10 cellular contexts compared by ENCODE assay signal in genomic region chr4:124019749-124020549, GRCh38.
A peak's percentile ranks its signal among the peaks of the same experiment; 100 is the strongest.
DNase-seq lines count a peak whose midpoint lies in the region; ATAC-seq and TF ChIP-seq lines count a peak whose summit lies in the region.
"Had no signal": no experiment of that assay in that cellular context is flagged by ENCODE, and none has a peak within 500 bp of the region (broad histone marks: within the 10 kb centered on the region; RNA-seq: fewer than 3 reads in every experiment).

No MANE protein-coding gene starts in this region.

- no peak overlapping the region for H3K4me3 ChIP-seq in right atrium auricular region
- peak overlapping the region; percentile 21 to 28 (median 22) for H3K4me3 ChIP-seq in gastrocnemius medialis
- no peak overlapping the region for H3K4me3 ChIP-seq in neuronal stem cell (ENCODE audit: low read length in 2 of 2)

- H3K9me3 ChIP-seq in right atrium auricular region (no peaks in the 10 kb centered on the region), gastrocnemius medialis (no peaks in the 10 kb centered on the region), neuronal stem cell (replicated peaks in 1 of 2; ENCODE audit: control insufficient read depth in 2 of 2, insufficient read depth in 1 of 2, low read depth in 1 of 2, low read length in 2 of 2) (peaks cover 0 to 16% of the 10 kb centered on the region in 2 donors)

- no peak for TF ChIP-seq CTCF in right atrium auricular region (IDR thresholded peaks at IDR 0.05)
- no peak for TF ChIP-seq CTCF in gastrocnemius medialis (IDR thresholded peaks at IDR 0.05 in 4 of 5, conservative IDR thresholded peaks at IDR 0.05 in 1 of 5)

- H2BK12ac ChIP-seq in neuronal stem cell (ENCODE audit: low read length), result no peak overlapping the region

- in situ Hi-C loops in gastrocnemius medialis (cut with MboI; ENCODE audit: low sequenced_read_pairs in 4 of 4), result loop anchor here in 1 of 4 donors (10.0 kb wide), 1 partner anchor 615 kb away; no protein-coding TSS in a partner anchor

- peak overlapping the region; percentile 62 to 71 for H3K27ac ChIP-seq in right atrium auricular region
- H3K27ac ChIP-seq in gastrocnemius medialis, result peak overlapping the region; percentile 66 to 77 (median 75)
- H3K27ac ChIP-seq in neuronal stem cell (replicated peaks; ENCODE audit: low read length), result no peak overlapping the region

- peak; percentile 81 to 90 for ATAC-seq in gastrocnemius medialis

- H3K9ac ChIP-seq in neuronal stem cell (ENCODE audit: low read depth, low read length, poor library complexity), result no peak overlapping the region

- no peaks in the 10 kb centered on the region for H3K36me3 ChIP-seq in right atrium auricular region
- no peaks in the 10 kb centered on the region for H3K36me3 ChIP-seq in gastrocnemius medialis
- H3K36me3 ChIP-seq in neuronal stem cell (replicated peaks in 1 of 2; ENCODE audit: control insufficient read depth in 2 of 2, insufficient read depth in 2 of 2, low read length in 2 of 2), result no peaks in the 10 kb centered on the region

- WGBS in neuronal stem cell (ENCODE audit: extremely low coverage in 2 of 2, insufficient read length in 2 of 2, insufficient replicate concordance in 1 of 2), 2 donors, result no CpG with 5 or more reads among the region's 4 CpGs

- H4K91ac ChIP-seq in neuronal stem cell (ENCODE audit: low read depth, low read length, poor library complexity), result no peak overlapping the region

- no peak overlapping the region for H2BK5ac ChIP-seq in neuronal stem cell (ENCODE audit: low read length)

- peaks cover 0 to 20% of the 10 kb centered on the region in 2 donors for H3K4me1 ChIP-seq in right atrium auricular region
- peaks cover 25 to 26% of the 10 kb centered on the region in 2 donors for H3K4me1 ChIP-seq in gastrocnemius medialis
- peaks cover 0 to 10% of the 10 kb centered on the region in 2 donors for H3K4me1 ChIP-seq in neuronal stem cell (ENCODE audit: control insufficient read depth in 2 of 2, insufficient read depth in 1 of 2, low read depth in 1 of 2, low read length in 2 of 2)

- TF ChIP-seq POLR2A in gastrocnemius medialis (IDR thresholded peaks at IDR 0.05), result peak in 1 of 2 donors; percentile 63

- no peak overlapping the region for H2BK120ac ChIP-seq in neuronal stem cell (ENCODE audit: low read depth, low read length)

- H3K23ac ChIP-seq in neuronal stem cell (ENCODE audit: low read depth, low read length, poor library complexity), result no peak overlapping the region

- no peak overlapping the region for H3K4me2 ChIP-seq in neuronal stem cell (ENCODE audit: insufficient read depth, low read length, poor library complexity, severe bottlenecking)

- no peak overlapping the region for H3K18ac ChIP-seq in neuronal stem cell (ENCODE audit: low read length)

- H4K8ac ChIP-seq in neuronal stem cell (ENCODE audit: low read depth, low read length), result no peak overlapping the region

- H2BK15ac ChIP-seq in neuronal stem cell (ENCODE audit: low read length), result no peak overlapping the region

- H2AFZ ChIP-seq in neuronal stem cell (ENCODE audit: low read length), result no peak overlapping the region

- no peaks in the 10 kb centered on the region for H3K79me1 ChIP-seq in neuronal stem cell (ENCODE audit: low read depth, low read length)

- H3K27me3 ChIP-seq in right atrium auricular region (no peaks in the 10 kb centered on the region), gastrocnemius medialis (no peaks in the 10 kb centered on the region), neuronal stem cell (ENCODE audit: control insufficient read depth in 3 of 3, insufficient read depth in 3 of 3, low read depth in 1 of 3, low read length in 3 of 3) (no peaks in the 10 kb centered on the region)

- DNase-seq in EH (ENCODE audit: low read depth) (peak; percentile 64), amniotic epithelial cell (ENCODE audit: low read depth) (peak; percentile 34), right atrium auricular region (ENCODE audit: low spot score) (no peak), gastrocnemius medialis (peak in 1 of 2 donors; percentile 13), NCI-H510A (lab: John Stamatoyannopoulos, UW) (no peak), neuronal stem cell (ENCODE audit: low spot score) (no peak), amniotic stem cell (lab: John Stamatoyannopoulos, UW) (no peak), glomerular visceral epithelial cell (ENCODE audit: extremely low spot score) (no peak)
- DNase-seq: endodermal cell, NCI-H1436 had no signal

- H2AK5ac ChIP-seq in neuronal stem cell (ENCODE audit: low read depth, low read length), result no peak overlapping the region

- H3K14ac ChIP-seq in neuronal stem cell (ENCODE audit: low read length), result no peak overlapping the region

- intact Hi-C loops in gastrocnemius medialis (cut with DNase I; ENCODE audit: low total_unique reads), result loop anchor here (5.0 to 10.0 kb wide), 4 partner anchors 85 to 625 kb away; partner anchors contain the start of gene SPRY1

- no peak overlapping the region for H3K4ac ChIP-seq in neuronal stem cell (ENCODE audit: low read length)

Comparison
In these comparisons a context has a peak if more than half of its experiments do, and no peak if none do; other contexts are left out.
1. DNase-seq: peak in EH (single experiment) and amniotic epithelial cell (single experiment); none in right atrium auricular region (single experiment), NCI-H510A (single experiment), neuronal stem cell (single experiment), amniotic stem cell (single experiment) and glomerular visceral epithelial cell (single experiment).
2. H3K4me3 ChIP-seq: peak in gastrocnemius medialis (4 of 4); none in right atrium auricular region (0 of 2) and neuronal stem cell (0 of 2).